In the genomic region with DNA sequence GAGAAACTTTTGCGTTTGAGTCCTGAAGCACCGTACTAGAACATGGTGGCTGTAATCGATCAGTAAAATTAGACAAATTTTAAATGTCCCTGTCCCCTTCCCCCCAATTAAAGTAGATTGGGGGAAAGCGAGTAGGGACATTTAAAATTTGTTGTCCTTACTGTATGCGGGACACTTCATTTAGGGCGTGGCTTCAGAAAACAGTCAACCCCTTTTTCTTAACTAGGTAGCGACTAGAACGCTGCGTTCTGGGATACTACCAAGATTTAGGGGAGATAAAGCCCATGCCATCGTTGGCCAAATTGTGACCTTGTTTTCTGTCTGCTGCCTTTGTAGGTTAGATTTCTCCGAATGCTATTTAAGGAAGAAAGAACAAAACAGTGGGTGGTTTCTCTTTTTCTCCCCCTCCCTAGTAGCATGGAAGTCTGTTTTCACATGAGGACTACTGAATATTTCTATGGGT, we compare ENCODE assay signal across 8 cellular contexts. TPM values are rescaled to one million over a fixed set of nuclear protein-coding genes. Genes with fewer than 3 reads are reported as not detected.
DNase-seq lines count a peak whose midpoint lies in the region; ATAC-seq and TF ChIP-seq lines count a peak whose summit lies in the region.

No MANE protein-coding gene starts in this region.

- peak overlapping the region; percentile 92 for H3K4me2 ChIP-seq in fibroblast of lung (ENCODE audit: extremely low read depth, insufficient read depth, low read length)

- H2AFZ ChIP-seq in fibroblast of lung (ENCODE audit: low read length) = peak overlapping the region; percentile 63

- H4K20me1 ChIP-seq in fibroblast of lung (ENCODE audit: control insufficient read depth, extremely low read depth, insufficient read depth, low read length) = no peaks in the 10 kb centered on the region

- H3K4me1 ChIP-seq in cardiac muscle cell (ENCODE audit: low read depth) (peaks cover 19% of the 10 kb centered on the region), fibroblast of lung (ENCODE audit: control insufficient read depth, extremely low read depth, insufficient read depth, low read length) (peaks cover 9% of the 10 kb centered on the region)

- in situ Hi-C loops in G401 (cut with HindIII; ENCODE audit: low sequenced_read_pairs) = no loop called here

- DNase-seq in cardiac muscle cell (ENCODE audit: low read depth in 1 of 2, low spot score in 1 of 2) (peak; percentile 21), Right ventricle myocardium superior (no peak), SW480 (ENCODE audit: low spot score) (peak; percentile 47), fibroblast of lung (ENCODE audit: low read depth in 2 of 2) (peak in 1 of 2 donors; percentile 40), skeletal muscle cell (ENCODE audit: low read depth) (no peak), foreskin melanocyte (no peak), G401 (ENCODE audit: low spot score) (no peak)

- peak overlapping the region; percentile 82 for H3K9ac ChIP-seq in fibroblast of lung (ENCODE audit: insufficient read depth, low read length)

- H3K36me3 ChIP-seq in cardiac muscle cell = peaks cover 17% of the 10 kb centered on the region
- H3K36me3 ChIP-seq in fibroblast of lung (ENCODE audit: control insufficient read depth, insufficient read depth, low read length) = no peaks in the 10 kb centered on the region

- ATAC-seq in Right ventricle myocardium superior (ENCODE audit: poor library complexity) (no peak), GM19452 (IDR thresholded peaks at IDR 0.05; ENCODE audit: unreplicated experiment) (no peak)

- TF ChIP-seq CTCF in cardiac muscle cell (IDR thresholded peaks at IDR 0.05; ENCODE audit: low read depth, low read length) (no peak), fibroblast of lung (conservative IDR thresholded peaks at IDR 0.05 in 1 of 2, IDR thresholded peaks at IDR 0.05 in 1 of 2; ENCODE audit: low read depth in 1 of 2, low read length in 2 of 2) (no peak)

- H3K27me3 ChIP-seq in cardiac muscle cell = no peaks in the 10 kb centered on the region
- no peaks in the 10 kb centered on the region for H3K27me3 ChIP-seq in fibroblast of lung (ENCODE audit: control insufficient read depth, insufficient read depth, low read length)

- peak overlapping the region; percentile 84 for H3K4me3 ChIP-seq in cardiac muscle cell
- peak overlapping the region; percentile 84 to 97 (median 88) for H3K4me3 ChIP-seq in fibroblast of lung (replicated peaks in 1 of 4; ENCODE audit: control extremely low read depth in 1 of 4, insufficient read depth in 1 of 4, low read depth in 3 of 4, low read length in 4 of 4)
- H3K4me3 ChIP-seq in skeletal muscle cell (ENCODE audit: low read depth, low read length) = peak overlapping the region; percentile 87

- H3K27ac ChIP-seq in cardiac muscle cell (peak overlapping the region; percentile 97), fibroblast of lung (ENCODE audit: insufficient read depth, low read length) (peak overlapping the region; percentile 94)

- intact Hi-C loops in Right ventricle myocardium superior (cut with DNase I) = no loop called here

- H3K9me3 ChIP-seq in cardiac muscle cell (ENCODE audit: low read depth) (no peaks in the 10 kb centered on the region), fibroblast of lung (ENCODE audit: control insufficient read depth, insufficient read depth, low read depth, low read length) (no peaks in the 10 kb centered on the region)

- peaks cover 61% of the 10 kb centered on the region for H3K79me2 ChIP-seq in fibroblast of lung (ENCODE audit: control insufficient read depth, insufficient read depth, low read length)

RNA-seq across cellular contexts. Expression of a gene that starts 1.2 kb away (rescaled TPM):
- total RNA-seq in cardiac muscle cell (52.7 and 70.5 TPM in 2 replicates), Right ventricle myocardium superior (7.1 TPM), fibroblast of lung (25.9 and 69.7 TPM in 2 replicates)
- polyA plus RNA-seq in cardiac muscle cell (108 and 347 TPM in 2 replicates), fibroblast of lung (101 and 272 TPM in 2 replicates)
- 67.7 and 187 TPM in 2 replicates for polyA plus RNA-seq in fibroblast of lung (2012)
- polyA minus RNA-seq in fibroblast of lung (ENCODE audit: low replicate concordance) = 14.9 and 22.0 TPM in 2 replicates
- total RNA-seq in G401 (2014; rRNA removed; shearing (Covaris generic)) = 547 and 653 TPM in 2 replicates

RNA-seq across cellular contexts. Expression of a gene that starts 6.1 kb away (rescaled TPM):
- total RNA-seq in cardiac muscle cell (18.6 and 20.5 TPM in 2 replicates), Right ventricle myocardium superior (14.2 TPM), fibroblast of lung (29.0 and 33.0 TPM in 2 replicates)
- polyA plus RNA-seq in cardiac muscle cell (14.9 and 20.4 TPM in 2 replicates), fibroblast of lung (20.9 and 23.0 TPM in 2 replicates)
- polyA plus RNA-seq in fibroblast of lung (2012) = 11.8 and 13.4 TPM in 2 replicates
- polyA minus RNA-seq in fibroblast of lung (ENCODE audit: low replicate concordance) = 10.4 and 16.0 TPM in 2 replicates
- total RNA-seq in G401 (2014; rRNA removed; shearing (Covaris generic)) = 16.9 and 38.8 TPM in 2 replicates

Comparison
In these comparisons a context has a peak if more than half of its experiments do, and no peak if none do; other contexts are left out.
1. DNase-seq: peak in cardiac muscle cell (2 of 2) and SW480 (single experiment); none in Right ventricle myocardium superior (single experiment), skeletal muscle cell (single experiment), foreskin melanocyte (single experiment) and G401 (single experiment).
2. Peak in every context shown above with its lines, with median percentiles within 50 percentile points of each other: H3K4me3 ChIP-seq.